15 cellular contexts compared by ENCODE assay signal in the genomic region with DNA sequence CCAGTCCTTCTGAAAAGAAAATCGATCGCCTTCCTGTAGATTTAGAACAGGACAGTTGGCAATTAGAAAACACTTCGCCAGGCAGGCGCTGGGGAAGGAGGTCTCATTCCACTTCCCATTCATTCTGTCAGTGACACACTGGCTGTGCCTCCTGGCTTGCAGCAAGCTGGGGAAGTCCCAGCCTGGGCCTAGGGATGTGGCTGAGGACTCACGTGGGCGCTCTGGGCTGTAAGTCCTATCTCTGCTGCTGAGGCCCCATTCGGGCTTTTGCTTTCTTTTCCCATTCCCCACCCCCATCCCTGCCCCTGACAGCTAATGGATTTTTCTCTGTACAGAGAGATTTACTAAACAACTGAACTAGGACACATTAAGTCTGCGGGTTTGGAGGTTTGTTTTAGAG.
DNase-seq lines count a peak whose midpoint lies in the region; ATAC-seq and TF ChIP-seq lines count a peak whose summit lies in the region.
"Had no signal": no experiment of that assay in that cellular context is flagged by ENCODE, and none has a peak within 500 bp of the region (broad histone marks: within the 10 kb centered on the region; RNA-seq: fewer than 3 reads in every experiment).

No MANE protein-coding gene starts in this region.

- no peak overlapping the region for H3K4me3 ChIP-seq in neural progenitor cell
- H3K4me3 ChIP-seq: upper lobe of left lung had no signal

- H2AFZ ChIP-seq in neural progenitor cell (replicated peaks): no peak overlapping the region

- H3K9me3 ChIP-seq in neural progenitor cell (ENCODE audit: low read depth): no peaks in the 10 kb centered on the region
- H3K9me3 ChIP-seq: upper lobe of left lung had no signal

- no peaks in the 10 kb centered on the region for H3K36me3 ChIP-seq in neural progenitor cell
- H3K36me3 ChIP-seq: upper lobe of left lung had no signal

- H3K79me2 ChIP-seq in neural progenitor cell (ENCODE audit: low read depth): no peaks in the 10 kb centered on the region

- no peaks in the 10 kb centered on the region for H3K36me3 Mint-ChIP-seq in neural progenitor cell
- H3K36me3 Mint-ChIP-seq: brain, IgD-negative memory B cell had no signal

- no peaks in the 10 kb centered on the region for H3K4me1 Mint-ChIP-seq in neural progenitor cell
- H3K4me1 Mint-ChIP-seq: B cell, brain, IgD-negative memory B cell had no signal

- H3K9ac ChIP-seq in neural progenitor cell: no peak overlapping the region

- no peak overlapping the region for H3K27ac ChIP-seq in neural progenitor cell
- H3K27ac ChIP-seq: upper lobe of left lung had no signal

- ATAC-seq in Right ventricle myocardium superior (ENCODE audit: poor library complexity) (peak; percentile 81), HG02840 (IDR thresholded peaks at IDR 0.05; ENCODE audit: low FRiP score, unreplicated experiment) (no peak), HG03565 (IDR thresholded peaks at IDR 0.05; ENCODE audit: unreplicated experiment) (no peak)
- ATAC-seq: Panc1 had no signal

- H3K9me3 Mint-ChIP-seq in neural progenitor cell: no peaks in the 10 kb centered on the region
- H3K9me3 Mint-ChIP-seq: brain, IgD-negative memory B cell had no signal

- TF ChIP-seq CTCF in neural progenitor cell (IDR thresholded peaks at IDR 0.05): no peak

- no peak overlapping the region for H3K27ac Mint-ChIP-seq in neural progenitor cell
- H3K27ac Mint-ChIP-seq: B cell, IgD-negative memory B cell, progenitor cell of endocrine pancreas had no signal

- peaks cover 10% of the 10 kb centered on the region for H3K27me3 Mint-ChIP-seq in neural progenitor cell (ENCODE audit: insufficient read depth, low read depth)

- no peaks in the 10 kb centered on the region for H3K4me1 ChIP-seq in neural progenitor cell
- H3K4me1 ChIP-seq: upper lobe of left lung had no signal

- peaks cover 91% of the 10 kb centered on the region for H3K27me3 ChIP-seq in neural progenitor cell
- H3K27me3 ChIP-seq: upper lobe of left lung had no signal

- no peak overlapping the region for H3K4me3 Mint-ChIP-seq in neural progenitor cell
- H3K4me3 Mint-ChIP-seq: B cell, brain, IgD-negative memory B cell had no signal

- intact Hi-C loops in Right ventricle myocardium superior (cut with DNase I): no loop called here

- peaks cover 3% of the 10 kb centered on the region for H4K20me1 ChIP-seq in neural progenitor cell (ENCODE audit: low read depth)

- DNase-seq in Daoy (ENCODE audit: low read depth) (peak; percentile 86), NCI-H2227 treated with DMSO at 0.1 percent for 48 hours (lab: John Stamatoyannopoulos, UW) (peak; percentile 78), Right ventricle myocardium superior (peak; percentile 54), neural progenitor cell (ENCODE audit: low spot score) (peak; percentile 16), NCI-H510A treated with DMSO at 0.1 percent for 48 hours (lab: John Stamatoyannopoulos, UW) (no peak), GM19238 (ENCODE audit: insufficient read length, low spot score) (no peak)
- DNase-seq: NCI-H1105 had no signal

- H3F3A ChIP-seq in neural progenitor cell (ENCODE audit: low read depth): no peaks in the 10 kb centered on the region

- no peak overlapping the region for H3K4me2 ChIP-seq in neural progenitor cell

Comparison
In these comparisons a context has a peak if more than half of its experiments do, and no peak if none do; other contexts are left out.
1. DNase-seq: peak in Daoy (single experiment), NCI-H2227 treated with DMSO at 0.1 percent for 48 hours (single experiment), Right ventricle myocardium superior (single experiment) and neural progenitor cell (single experiment); none in NCI-H510A treated with DMSO at 0.1 percent for 48 hours (single experiment) and GM19238 (single experiment).